9 cellular contexts compared by ENCODE assay signal in genomic region chr3:13890377-13891016, GRCh38. TPM values are rescaled to one million over a fixed set of nuclear protein-coding genes. Genes with fewer than 3 reads are reported as not detected.
DNase-seq lines count a peak whose midpoint lies in the region; ATAC-seq lines count a peak whose summit lies in the region.
"Had no signal": no experiment of that assay in that cellular context is flagged by ENCODE, and none has a peak within 500 bp of the region (broad histone marks: within the 10 kb centered on the region; RNA-seq: fewer than 3 reads in every experiment).

No MANE protein-coding gene starts in this region.

- peaks cover 0 to 9% (median 0%) of the 10 kb centered on the region in 5 donors for H3K27me3 Mint-ChIP-seq in naive thymus-derived CD4-positive, alpha-beta T cell

- H3K4me3 Mint-ChIP-seq in naive thymus-derived CD4-positive, alpha-beta T cell = peak overlapping the region; percentile 44 to 86 (median 78)

- peak; percentile 14 for ATAC-seq in naive thymus-derived CD4-positive, alpha-beta T cell
- ATAC-seq in GM21360 (IDR thresholded peaks at IDR 0.05; ENCODE audit: unreplicated experiment) = no peak

- H3K4me1 ChIP-seq in naive thymus-derived CD4-positive, alpha-beta T cell (ENCODE audit: control insufficient read depth in 2 of 2, insufficient read depth in 2 of 2, low read length in 2 of 2) = peaks cover 22 to 27% of the 10 kb centered on the region in 2 donors

- CTCF ChIA-PET in naive thymus-derived CD4-positive, alpha-beta T cell (lab: Charles Lee) = interaction anchor here (0.6 to 14.8 kb wide), 6 partner anchors 10 to 1064 kb away, joined by 3 to 522 read pairs (median 3); partner anchors contain the start of gene WNT7A

- POLR2A ChIA-PET in naive thymus-derived CD4-positive, alpha-beta T cell (lab: Charles Lee) = interaction anchor here (0.6 to 3.2 kb wide), 12 partner anchors 11 to 761 kb away, joined by 3 to 37 read pairs (median 8); partner anchors contain the start of genes CCDC174, HDAC11, LSM3 and SLC6A6

- peak overlapping the region; percentile 54 for H3K27ac ChIP-seq in naive thymus-derived CD4-positive, alpha-beta T cell (ENCODE audit: low read depth, low read length)

- DNase-seq in GDM1 (lab: John Stamatoyannopoulos, UW) = peak; percentile 45
- DNase-seq in RPMI8226 = peak; percentile 30
- DNase-seq in activated naive CD4-positive, alpha-beta T cell treated with Interleukin-2 at 50 U/mL for 16 hours = peak; percentile 35
- DNase-seq in naive thymus-derived CD4-positive, alpha-beta T cell = peak in 7 of 9 donors; percentile 38 to 72 (median 55)
- no peak for DNase-seq in NCI-H82 (lab: John Stamatoyannopoulos, UW)
- DNase-seq in HUDEP-2 (lab: John Stamatoyannopoulos, UW; ENCODE audit: unreplicated experiment in 76 of 76) = no peak
- no peak for DNase-seq in COLO829 (ENCODE audit: low spot score)
- DNase-seq: foreskin fibroblast had no signal

- peaks cover 0 to 11% (median 0%) of the 10 kb centered on the region in 5 donors for H3K36me3 Mint-ChIP-seq in naive thymus-derived CD4-positive, alpha-beta T cell

- peak overlapping the region; percentile 76 to 97 (median 95) for H3K27ac Mint-ChIP-seq in naive thymus-derived CD4-positive, alpha-beta T cell

- H3K9me3 Mint-ChIP-seq in naive thymus-derived CD4-positive, alpha-beta T cell = peaks cover 0 to 25% (median 0%) of the 10 kb centered on the region in 11 donors

- H3K27me3 ChIP-seq in naive thymus-derived CD4-positive, alpha-beta T cell (ENCODE audit: control insufficient read depth in 2 of 2, insufficient read depth in 2 of 2, low read length in 2 of 2) = no peaks in the 10 kb centered on the region

- peak overlapping the region; percentile 16 for H3K4me3 ChIP-seq in naive thymus-derived CD4-positive, alpha-beta T cell (ENCODE audit: low read length)

- peaks cover 0 to 5% (median 0%) of the 10 kb centered on the region in 3 experiments for H3K9me3 ChIP-seq in naive thymus-derived CD4-positive, alpha-beta T cell (ENCODE audit: control insufficient read depth in 2 of 3, low read length in 3 of 3)

- peaks cover 13 to 52% (median 27%) of the 10 kb centered on the region in 7 donors for H3K4me1 Mint-ChIP-seq in naive thymus-derived CD4-positive, alpha-beta T cell

- H3K36me3 ChIP-seq in naive thymus-derived CD4-positive, alpha-beta T cell (ENCODE audit: control insufficient read depth in 2 of 3, insufficient read depth in 3 of 3, low read length in 3 of 3) = no peaks in the 10 kb centered on the region

- intact Hi-C loops in naive thymus-derived CD4-positive, alpha-beta T cell (cut with micrococcal nuclease) = loop anchor here (2.0 to 10.0 kb wide), 6 partner anchors 408 to 1314 kb away; partner anchors contain the start of genes CAPN7 (in 1 of the 2), HDAC11 (in 1 of the 2) and NR2C2 (in 1 of the 2)

RNA-seq across cellular contexts. Expression of gene WNT7A, which starts 10.6 kb away (rescaled TPM):
- 10 to 100 TPM in 4 of 5 experiments, under 1 TPM in 1; 0.15 to 21.8 (median 18.8) TPM for total RNA-seq in naive thymus-derived CD4-positive, alpha-beta T cell
- polyA plus RNA-seq in naive thymus-derived CD4-positive, alpha-beta T cell = 1 to 10 TPM; 5.0 to 7.7 TPM

Comparison
In these comparisons a context has a peak if more than half of its experiments do, and no peak if none do; other contexts are left out.
1. DNase-seq: peak in GDM1 (single experiment), RPMI8226 (single experiment), activated naive CD4-positive, alpha-beta T cell treated with Interleukin-2 at 50 U/mL for 16 hours (single experiment) and naive thymus-derived CD4-positive, alpha-beta T cell (7 of 9); none in NCI-H82 (single experiment), HUDEP-2 (0 of 76) and COLO829 (single experiment).